ENCODE assay signal across 8 cellular contexts in genomic region chr6:797479-798077, GRCh38.
DNase-seq lines count a peak whose midpoint lies in the region; ATAC-seq, FAIRE-seq and TF ChIP-seq lines count a peak whose summit lies in the region.

No MANE protein-coding gene starts in this region.

- H3K4me3 ChIP-seq in cardiac fibroblast (replicated peaks in 1 of 2; ENCODE audit: low read depth in 2 of 2, low read length in 2 of 2) (no peak overlapping the region), HepG2 (replicated peaks in 1 of 3; ENCODE audit: insufficient read depth in 1 of 3, low read depth in 2 of 3, low read length in 3 of 3) (no peak overlapping the region), suprapubic skin (no peak overlapping the region)

- H3K27ac ChIP-seq in RWPE1 (no peak overlapping the region), HepG2 (ENCODE audit: extremely low read length, insufficient read depth, low read length) (no peak overlapping the region), suprapubic skin (no peak overlapping the region)

- H3K9me3 ChIP-seq in HepG2 (ENCODE audit: low read length), result no peaks in the 10 kb centered on the region
- H3K9me3 ChIP-seq in suprapubic skin, result no peaks in the 10 kb centered on the region

- WGBS in HepG2 (ENCODE audit: low lambda C conversion rate), result 5% methylated on average over 5 of the region's 5 CpGs
- WGBS in suprapubic skin, result 10% methylated on average over 5 of the region's 5 CpGs

- H3K36me3 ChIP-seq in HepG2 (replicated peaks in 1 of 2; ENCODE audit: control insufficient read depth in 1 of 2, insufficient read depth in 2 of 2, low read length in 2 of 2) (no peaks in the 10 kb centered on the region), suprapubic skin (no peaks in the 10 kb centered on the region)

- in situ Hi-C loops in HepG2 (cut with HindIII; ENCODE audit: extremely low pct_ligation_motif_present, low pct_unique_long_range_greater_than_20kb), result loop anchor here (5.0 kb wide), 1 partner anchor 585 kb away; no protein-coding TSS in a partner anchor

- no peak overlapping the region for H2AFZ ChIP-seq in HepG2 (ENCODE audit: low read length)

- no peaks in the 10 kb centered on the region for H3K79me2 ChIP-seq in HepG2 (ENCODE audit: insufficient read depth, low read length)

- DNase-seq in DMS114 treated with DMSO at 0.1 percent for 48 hours (lab: John Stamatoyannopoulos, UW; ENCODE audit: unreplicated experiment) (peak; percentile 76), HS-5 (ENCODE audit: low read depth) (peak; percentile 28), RWPE1 (ENCODE audit: low spot score) (peak; percentile 9), cardiac fibroblast (ENCODE audit: low read depth in 2 of 2) (peak; percentile 69 to 71), HepG2 (ENCODE audit: low spot score) (peak; percentile 45), suprapubic skin (ENCODE audit: low spot score in 2 of 2) (no peak), 8988T (no peak), NCI-H187 treated with DMSO at 0.1 percent for 48 hours (lab: John Stamatoyannopoulos, UW) (no peak)

- TF ChIP-seq RAD21 in HepG2 (CRISPR knock-in tag; IDR thresholded peaks at IDR 0.05), result peak; percentile 77

- POLR2A ChIA-PET in RWPE1 (lab: Yijun Ruan, JAX; ENCODE audit: low non-redundant PET) (no interaction called here), HepG2 (lab: Yijun Ruan, JAX) (no interaction called here)

- peak; percentile 92 for FAIRE-seq in HepG2 (lab: Jason Lieb, UNC)

- intact Hi-C loops in HepG2 (cut with micrococcal nuclease; ENCODE audit: unreplicated experiment), result loop anchor here (1.0 to 10.0 kb wide), 5 partner anchors 107 to 639 kb away; no protein-coding TSS in a partner anchor

- peaks cover 4 to 57% of the 10 kb centered on the region in 2 experiments for H3K27me3 ChIP-seq in HepG2 (ENCODE audit: control insufficient read depth in 1 of 2, insufficient read depth in 2 of 2, low read length in 2 of 2)
- peaks cover 41% of the 10 kb centered on the region for H3K27me3 ChIP-seq in suprapubic skin

- no TSS peak for BruUV-seq in HepG2 (replicated peaks; lab: Mats Ljungman, UMichigan)

- no peaks in the 10 kb centered on the region for H4K20me1 ChIP-seq in HepG2 (ENCODE audit: insufficient read depth, low read length)

- no peak overlapping the region for H3K9ac ChIP-seq in HepG2 (ENCODE audit: insufficient read depth, low read depth, low read length)

- TF ChIP-seq POLR2A in HepG2 (IDR thresholded peaks at IDR 0.05; ENCODE audit: insufficient read depth in 1 of 2, low read depth in 2 of 2, low read length in 2 of 2) (no peak), suprapubic skin (IDR thresholded peaks at IDR 0.05) (no peak)

- no peaks in the 10 kb centered on the region for H3K4me1 ChIP-seq in HepG2 (ENCODE audit: insufficient read depth, low read length)
- H3K4me1 ChIP-seq in suprapubic skin, result no peaks in the 10 kb centered on the region

- TF ChIP-seq CTCF in RWPE1 (conservative IDR thresholded peaks at IDR 0.05; ENCODE audit: low read depth) (peak; percentile 76), cardiac fibroblast (IDR thresholded peaks at IDR 0.05; ENCODE audit: low read depth, low read length) (peak; percentile 70), HepG2 (CRISPR knock-in tag; IDR thresholded peaks at IDR 0.05) (peak; percentile 83), suprapubic skin (IDR thresholded peaks at IDR 0.05) (peak; percentile 59 to 62)

- peak; percentile 68 for ATAC-seq in HepG2

- TF ChIP-seq EP300 in HepG2 (IDR thresholded peaks at IDR 0.05; ENCODE audit: low read depth in 2 of 2, low read length in 2 of 2) (no peak), HepG2 (CRISPR knock-in tag; IDR thresholded peaks at IDR 0.05; ENCODE audit: borderline replicate concordance) (no peak), suprapubic skin (IDR thresholded peaks at IDR 0.05) (no peak)

- CTCF ChIA-PET in RWPE1 (lab: Yijun Ruan, JAX), result interaction anchor here (0.6 to 1.5 kb wide), 7 partner anchors 115 to 627 kb away, joined by 3 to 14 read pairs (median 3); no protein-coding TSS in a partner anchor
- CTCF ChIA-PET in HepG2 (lab: Yijun Ruan, JAX; ENCODE audit: low intra/inter-chr PET ratio, low total read pairs), result interaction anchor here (1.1 to 3.3 kb wide), 6 partner anchors 115 to 639 kb away, joined by 3 to 42 read pairs (median 12); no protein-coding TSS in a partner anchor

- H3K4me2 ChIP-seq in HepG2 (ENCODE audit: low read depth, low read length), result no peak overlapping the region

TF ChIP-seq in HepG2, 621 proteins besides CTCF, POLR2A, EP300 and RAD21 (continues in another document):
- peak; percentile 94 for TF ChIP-seq SMC3 (IDR thresholded peaks at IDR 0.05; ENCODE audit: low read length)
- TF ChIP-seq MLLT10 (CRISPR knock-in tag; IDR thresholded peaks at IDR 0.05), result no peak
- no peak for TF ChIP-seq ZNF703 (CRISPR knock-in tag; IDR thresholded peaks at IDR 0.05; ENCODE audit: borderline replicate concordance)
- no peak for TF ChIP-seq PHF5A (CRISPR knock-in tag; IDR thresholded peaks at IDR 0.05; ENCODE audit: low read depth, unreplicated experiment)
- no peak for TF ChIP-seq GRHL1 (CRISPR knock-in tag; conservative IDR thresholded peaks at IDR 0.05)
- peak; percentile 96 for TF ChIP-seq STAG1 (CRISPR knock-in tag; IDR thresholded peaks at IDR 0.05)
- no peak for TF ChIP-seq HES4 (CRISPR knock-in tag; IDR thresholded peaks at IDR 0.05; ENCODE audit: borderline replicate concordance)
- no peak for TF ChIP-seq PCBP2 (optimal IDR thresholded peaks at IDR 0.05; ENCODE audit: low read depth, low read length, poor library complexity, severe bottlenecking)
- TF ChIP-seq DRAP1 (CRISPR knock-in tag; IDR thresholded peaks at IDR 0.05), result peak; percentile 29; the same call in 1 of the 2 replicates
- no peak for TF ChIP-seq ZNF296 (CRISPR knock-in tag; conservative IDR thresholded peaks at IDR 0.05)
- TF ChIP-seq ZNF740 (CRISPR knock-in tag; IDR thresholded peaks at IDR 0.05), result no peak
- TF ChIP-seq FOXK1 (CRISPR knock-in tag; IDR thresholded peaks at IDR 0.05; ENCODE audit: borderline replicate concordance, low read depth), result peak; percentile 28; the same call in 1 of the 2 replicates
- TF ChIP-seq CEBPG (CRISPR knock-in tag; IDR thresholded peaks at IDR 0.05), result peak; percentile 19; the same call in 1 of the 2 replicates
- TF ChIP-seq SSRP1 (CRISPR knock-in tag; IDR thresholded peaks at IDR 0.05), result no peak
- 0 out of 2 replicates have a peak, but pooled peaks have one; percentile 23 for TF ChIP-seq ZSCAN9 (CRISPR knock-in tag; IDR thresholded peaks at IDR 0.05; ENCODE audit: borderline replicate concordance)
- TF ChIP-seq ZNF383 (CRISPR knock-in tag; IDR thresholded peaks at IDR 0.05; ENCODE audit: borderline replicate concordance), result no peak
- TF ChIP-seq GATAD2A (CRISPR knock-in tag; IDR thresholded peaks at IDR 0.05), result peak; percentile 39; the same call in 1 of the 2 replicates
- TF ChIP-seq MXD4 (CRISPR knock-in tag; IDR thresholded peaks at IDR 0.05), result no peak
- peak; percentile 18; the same call in 1 of the 2 replicates for TF ChIP-seq RAD51 (IDR thresholded peaks at IDR 0.05; ENCODE audit: borderline replicate concordance)
- TF ChIP-seq ELF3 (CRISPR knock-in tag; IDR thresholded peaks at IDR 0.05), result 0 out of 2 replicates have a peak, but pooled peaks have one; percentile 42
- no peak for TF ChIP-seq ZNF326 (CRISPR knock-in tag; IDR thresholded peaks at IDR 0.05; ENCODE audit: borderline replicate concordance)
- no peak for TF ChIP-seq NR2C2 (CRISPR knock-in tag; IDR thresholded peaks at IDR 0.05; ENCODE audit: borderline replicate concordance)
- no peak for TF ChIP-seq ZNF512 (CRISPR knock-in tag; IDR thresholded peaks at IDR 0.05)
- TF ChIP-seq AHR (CRISPR knock-in tag; IDR thresholded peaks at IDR 0.05), result no peak

Comparison
In these comparisons a context has a peak if more than half of its experiments do, and no peak if none do; other contexts are left out.
1. DNase-seq: peak in DMS114 treated with DMSO at 0.1 percent for 48 hours (single experiment), HS-5 (single experiment), RWPE1 (single experiment), cardiac fibroblast (2 of 2) and HepG2 (single experiment); none in suprapubic skin (0 of 2), 8988T (single experiment) and NCI-H187 treated with DMSO at 0.1 percent for 48 hours (single experiment).
2. Peak in every context shown above with its lines, with median percentiles within 50 percentile points of each other: CTCF ChIP-seq.